10 cellular contexts compared by ENCODE assay signal in the genomic region with DNA sequence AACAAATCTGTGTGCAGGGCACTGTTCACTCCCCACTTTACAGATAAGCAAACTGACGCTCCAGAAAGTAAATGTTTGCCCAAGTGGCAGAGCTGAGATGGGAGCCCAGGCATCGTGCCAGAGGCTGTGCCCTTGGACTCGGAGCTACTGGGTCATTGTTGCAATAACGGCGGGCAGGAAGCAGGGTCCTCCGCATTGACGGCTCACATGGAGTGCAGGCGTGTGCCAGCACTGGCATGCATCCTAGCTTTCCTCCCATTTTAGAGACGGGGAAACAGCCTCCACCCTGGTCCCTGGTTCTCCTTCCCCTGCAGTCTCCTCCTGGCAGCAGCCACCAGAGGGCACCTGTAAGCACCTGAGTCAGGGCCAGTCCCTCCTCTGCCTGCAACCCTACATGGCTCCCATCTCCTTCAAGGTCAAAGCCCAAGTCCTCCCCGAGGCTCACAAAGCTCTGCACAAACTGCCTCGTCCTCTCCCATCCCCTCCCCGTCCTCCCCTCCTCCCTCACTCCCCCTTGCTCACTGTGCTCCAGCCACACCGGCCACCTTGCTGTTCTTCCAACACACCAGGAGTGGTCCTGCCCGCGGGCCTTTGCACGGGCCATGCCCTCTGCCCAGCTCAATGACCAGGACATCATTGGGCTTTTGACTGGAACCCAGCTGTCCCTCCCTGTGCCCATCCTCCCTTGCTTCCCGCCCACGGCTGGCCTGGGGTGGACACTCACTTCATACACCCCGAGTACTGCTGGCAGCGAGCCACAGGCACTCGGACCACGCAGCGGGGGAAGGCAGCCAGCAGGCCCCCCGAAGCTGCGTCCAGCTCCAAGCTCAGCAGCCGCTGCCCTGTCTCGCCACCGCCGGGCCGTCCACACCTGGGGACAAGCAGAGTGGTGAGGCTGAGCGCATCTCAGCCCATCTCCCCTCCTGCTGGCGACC. TPM values are rescaled to one million over a fixed set of nuclear protein-coding genes. Genes with fewer than 3 reads are reported as not detected.
A peak's percentile ranks its signal among the peaks of the same experiment; 100 is the strongest.
DNase-seq lines count a peak whose midpoint lies in the region; FAIRE-seq and TF ChIP-seq lines count a peak whose summit lies in the region.
"Had no signal": no experiment of that assay in that cellular context is flagged by ENCODE, and none has a peak within 500 bp of the region (broad histone marks: within the 10 kb centered on the region; RNA-seq: fewer than 3 reads in every experiment).

No MANE protein-coding gene starts in this region.

- H3K27ac ChIP-seq in osteoblast (ENCODE audit: low read depth, low read length) = no peak overlapping the region
- H3K27ac ChIP-seq: BLaER1 treated with 17β-estradiol and CSF1 and Interleukin-3, amounts not matched to agents 10 nM and 100 nM had no signal

- FAIRE-seq in bronchial epithelial cell (lab: Jason Lieb, UNC) = no peak

- H3K9me3 ChIP-seq in osteoblast (ENCODE audit: low read depth, low read length) = no peaks in the 10 kb centered on the region
- H3K9me3 ChIP-seq: BLaER1 treated with 17β-estradiol and CSF1 and Interleukin-3, amounts not matched to agents 10 nM and 100 nM had no signal

- H4K20me1 ChIP-seq in osteoblast (ENCODE audit: insufficient read depth, low read length) = no peaks in the 10 kb centered on the region
- H4K20me1 ChIP-seq: BLaER1 treated with 17β-estradiol and CSF1 and Interleukin-3, amounts not matched to agents 10 nM and 100 nM had no signal

- H3K4me1 ChIP-seq in osteoblast (ENCODE audit: insufficient read depth, low read length) = no peaks in the 10 kb centered on the region

- no peak overlapping the region for H3K4me2 ChIP-seq in osteoblast (ENCODE audit: insufficient read depth, low read length)
- H3K4me2 ChIP-seq: BLaER1 treated with 17β-estradiol and CSF1 and Interleukin-3, amounts not matched to agents 10 nM and 100 nM had no signal

- H3K27me3 ChIP-seq in bronchial epithelial cell (ENCODE audit: control insufficient read depth, insufficient read depth, low read length) (no peaks in the 10 kb centered on the region), osteoblast (ENCODE audit: insufficient read depth, low read length) (no peaks in the 10 kb centered on the region)
- H3K27me3 ChIP-seq: BLaER1 treated with 17β-estradiol and CSF1 and Interleukin-3, amounts not matched to agents 10 nM and 100 nM had no signal

- H3K36me3 ChIP-seq in bronchial epithelial cell (ENCODE audit: control insufficient read depth, insufficient read depth, low read length) = no peaks in the 10 kb centered on the region
- H3K36me3 ChIP-seq in osteoblast (ENCODE audit: insufficient read depth, low read length) = no peaks in the 10 kb centered on the region

- peak; percentile 30 for DNase-seq in NCI-H748 (lab: John Stamatoyannopoulos, UW; ENCODE audit: unreplicated experiment)
- no peak for DNase-seq in NCI-H748 treated with DMSO at 0.1 percent for 48 hours (lab: John Stamatoyannopoulos, UW)
- DNase-seq in MV-4-11 (lab: John Stamatoyannopoulos, UW) = peak; percentile 33
- DNase-seq in bronchial epithelial cell (ENCODE audit: low read depth) = no peak
- DNase-seq in osteoblast (ENCODE audit: insufficient read length, low spot score, missing footprints) = no peak
- DNase-seq in activated gamma-delta T cell treated with Interleukin-2 at 50 U/mL for 16 hours = no peak
- no peak for DNase-seq in stimulated activated naive CD4-positive, alpha-beta T cell (lab: John Stamatoyannopoulos, UW)
- no peak for DNase-seq in ecto neural progenitor cell (ENCODE audit: low spot score)
- DNase-seq: NCI-H510A treated with DMSO at 0.1 percent for 48 hours had no signal

- no peak overlapping the region for H3K4me3 ChIP-seq in bronchial epithelial cell (ENCODE audit: low read depth, low read length)
- H3K4me3 ChIP-seq in osteoblast (ENCODE audit: insufficient read depth, low read length) = no peak overlapping the region
- H3K4me3 ChIP-seq: BLaER1 treated with 17β-estradiol and CSF1 and Interleukin-3, amounts not matched to agents 10 nM and 100 nM had no signal

- H3K79me2 ChIP-seq in osteoblast (ENCODE audit: insufficient read depth, low read length) = no peaks in the 10 kb centered on the region

- TF ChIP-seq CTCF in bronchial epithelial cell (IDR thresholded peaks at IDR 0.05; ENCODE audit: insufficient read depth, low read length, severe bottlenecking) (peak; percentile 60), osteoblast (IDR thresholded peaks at IDR 0.05; ENCODE audit: extremely low read depth, low read depth, low read length) (peak; percentile 18)

- no peak overlapping the region for H2AFZ ChIP-seq in osteoblast (ENCODE audit: low read length)

RNA-seq across cellular contexts. Expression of a gene that starts 7.7 kb away (rescaled TPM):
- total RNA-seq in bronchial epithelial cell (0.38 and 1.1 TPM in 2 replicates), osteoblast (not detected in 2 replicates)

RNA-seq across cellular contexts. Expression of a gene that starts 11.9 kb away (rescaled TPM):
- total RNA-seq in bronchial epithelial cell (under 0.01 TPM in 1 of 2 replicates, not detected in the other), osteoblast (0.29 and 0.36 TPM in 2 replicates)

RNA-seq across cellular contexts. Expression of a gene that starts 12.5 kb away (rescaled TPM):
- total RNA-seq in bronchial epithelial cell (under 0.01 TPM in 1 of 2 replicates, not detected in the other), osteoblast (0.36 TPM in 1 of 2 replicates, not detected in the other)

RNA-seq across cellular contexts. Expression of a gene that starts 29.3 kb away (rescaled TPM):
- total RNA-seq in bronchial epithelial cell (4.4 and 4.7 TPM in 2 replicates), osteoblast (under 0.01 TPM in 2 replicates)

Comparison
In these comparisons a context has a peak if more than half of its experiments do, and no peak if none do; other contexts are left out.
1. DNase-seq: peak in NCI-H748 (single experiment) and MV-4-11 (single experiment); none in NCI-H748 treated with DMSO at 0.1 percent for 48 hours (single experiment), bronchial epithelial cell (single experiment), osteoblast (single experiment), activated gamma-delta T cell treated with Interleukin-2 at 50 U/mL for 16 hours (single experiment), stimulated activated naive CD4-positive, alpha-beta T cell (0 of 6) and ecto neural progenitor cell (single experiment).